1 cellular context compared by ENCODE assay signal in genomic region chr12:109572506-109572845, GRCh38.
TF ChIP-seq lines count a peak whose summit lies in the region.

No MANE protein-coding gene starts in this region.

TF ChIP-seq in GM23338, 12 proteins besides CTCF, POLR2A, EP300 and RAD21 (continued from another document):
- no peak for TF ChIP-seq ZNF462 (CRISPR knock-in tag; IDR thresholded peaks at IDR 0.05)
- TF ChIP-seq JUNB (IDR thresholded peaks at IDR 0.05; ENCODE audit: unreplicated experiment): no peak
- TF ChIP-seq NANOG (IDR thresholded peaks at IDR 0.05; ENCODE audit: borderline replicate concordance): no peak
- TF ChIP-seq CREB1 (CRISPR knock-in tag; IDR thresholded peaks at IDR 0.05; ENCODE audit: low read depth): no peak
- TF ChIP-seq POLR2AphosphoS5 (IDR thresholded peaks at IDR 0.05; ENCODE audit: low read depth): no peak
